Comparison of ENCODE assay signal across 14 cellular contexts in genomic region chr15:66715181-66715624, GRCh38. TPM values are rescaled to one million over a fixed set of nuclear protein-coding genes. Genes with fewer than 3 reads are reported as not detected.
DNase-seq lines count a peak whose midpoint lies in the region; TF ChIP-seq lines count a peak whose summit lies in the region.
"Had no signal": no experiment of that assay in that cellular context is flagged by ENCODE, and none has a peak within 500 bp of the region (broad histone marks: within the 10 kb centered on the region; RNA-seq: fewer than 3 reads in every experiment).

No MANE protein-coding gene starts in this region.

- no peaks in the 10 kb centered on the region for H3K27me3 Mint-ChIP-seq in endodermal cell (ENCODE audit: insufficient read depth)

- H3K4me3 ChIP-seq in endodermal cell (ENCODE audit: low read length) (no peak overlapping the region), mesodermal cell (ENCODE audit: extremely low read depth, insufficient read depth, low read length, poor library complexity, severe bottlenecking) (no peak overlapping the region), transverse colon (no peak overlapping the region)
- H3K4me3 ChIP-seq: dorsolateral prefrontal cortex, MG63, prostate gland had no signal

- H3K9me3 ChIP-seq in endodermal cell (ENCODE audit: control insufficient read depth, low read length) = no peaks in the 10 kb centered on the region
- no peaks in the 10 kb centered on the region for H3K9me3 ChIP-seq in mesodermal cell (ENCODE audit: control insufficient read depth, low read length)
- H3K9me3 ChIP-seq in transverse colon = no peaks in the 10 kb centered on the region
- H3K9me3 ChIP-seq: MG63, prostate gland had no signal

- H3K4me1 Mint-ChIP-seq in endodermal cell = peaks cover 55% of the 10 kb centered on the region

- in situ Hi-C loops in transverse colon (cut with MboI; ENCODE audit: low pct_ligation_motif_present in 1 of 4, low pct_unique_long_range_greater_than_20kb in 1 of 4, low sequenced_read_pairs in 3 of 4) = no loop called here

- TF ChIP-seq CTCF in endodermal cell (conservative IDR thresholded peaks at IDR 0.05) (no peak), transverse colon (IDR thresholded peaks at IDR 0.05) (no peak)

- peak overlapping the region; percentile 5 for H3K27ac Mint-ChIP-seq in endodermal cell

- no peaks in the 10 kb centered on the region for H3K27me3 ChIP-seq in endodermal cell (ENCODE audit: control insufficient read depth, insufficient read depth, low read length, poor library complexity, severe bottlenecking)
- no peaks in the 10 kb centered on the region for H3K27me3 ChIP-seq in transverse colon
- H3K27me3 ChIP-seq: dorsolateral prefrontal cortex, MG63 had no signal

- peaks cover 78% of the 10 kb centered on the region for H3K36me3 ChIP-seq in endodermal cell (ENCODE audit: control insufficient read depth, insufficient read depth, low read length)
- peaks cover 100% of the 10 kb centered on the region for H3K36me3 ChIP-seq in mesodermal cell (ENCODE audit: control insufficient read depth, insufficient read depth, low read length)
- H3K36me3 ChIP-seq in transverse colon = no peaks in the 10 kb centered on the region
- H3K36me3 ChIP-seq: prostate gland had no signal

- intact Hi-C loops in transverse colon (cut with DNase I; ENCODE audit: low total_unique reads) = loop anchor here (5.0 kb wide), 1 partner anchor 57 kb away; no protein-coding TSS in a partner anchor

- H3K4me1 ChIP-seq in endodermal cell (ENCODE audit: control insufficient read depth, insufficient read depth, low read length) = peaks cover 22% of the 10 kb centered on the region
- peaks cover 52% of the 10 kb centered on the region for H3K4me1 ChIP-seq in mesodermal cell (ENCODE audit: control insufficient read depth, insufficient read depth, low read length, poor library complexity, severe bottlenecking)
- peaks cover 12 to 45% (median 22%) of the 10 kb centered on the region in 4 donors for H3K4me1 ChIP-seq in transverse colon
- H3K4me1 ChIP-seq: prostate gland had no signal

- H3K36me3 Mint-ChIP-seq in endodermal cell (ENCODE audit: low read depth) = peaks cover 79% of the 10 kb centered on the region

- DNase-seq in NCI-H82 (lab: John Stamatoyannopoulos, UW) (peak; percentile 30), NCI-H82 treated with DMSO at 0.1 percent for 48 hours (lab: John Stamatoyannopoulos, UW; ENCODE audit: unreplicated experiment) (no peak), endodermal cell (no peak), transverse colon (no peak), cortex of kidney (lab: John Stamatoyannopoulos, UW) (no peak), GDM1 (lab: John Stamatoyannopoulos, UW) (no peak), NCI-H345 (lab: John Stamatoyannopoulos, UW) (no peak)
- DNase-seq: 8988T; dorsolateral prefrontal cortex; MG63; NCI-H2081 treated with DMSO at 0.1 percent for 48 hours; stimulated activated CD8-positive, alpha-beta memory T cell treated with anti-CD3 and anti-CD28 coated beads, Interleukin-4, amount 100 ng/mL, for 48 hours had no signal

- H3K9me3 Mint-ChIP-seq in endodermal cell = no peaks in the 10 kb centered on the region

- TF ChIP-seq EP300 in transverse colon (IDR thresholded peaks at IDR 0.05; ENCODE audit: low read depth) = no peak

- H3K4me3 Mint-ChIP-seq in endodermal cell = peak overlapping the region; percentile 6

- 81 to 83% methylated on average over 4 to 6 of the region's 6 CpGs for WGBS in endodermal cell (ENCODE audit: insufficient coverage in 1 of 2, insufficient read length in 1 of 2), 2 experiments
- WGBS in mesodermal cell (ENCODE audit: insufficient coverage in 2 of 2), 2 experiments = 74 to 85% methylated on average over 3 to 5 of the region's 6 CpGs
- WGBS in transverse colon (ENCODE audit: low coverage in 1 of 2), 2 donors = 34 to 37% methylated on average over 3 to 6 of the region's 6 CpGs

- no peak for TF ChIP-seq POLR2A in transverse colon (IDR thresholded peaks at IDR 0.05)

- H3K9ac ChIP-seq in endodermal cell (ENCODE audit: extremely low read depth, low read length, poor library complexity, severe bottlenecking) = no peak overlapping the region

- H3K27ac ChIP-seq in endodermal cell (ENCODE audit: low read depth, low read length) (no peak overlapping the region), mesodermal cell (ENCODE audit: low read depth, low read length, severe bottlenecking) (peak overlapping the region; percentile 66), transverse colon (peak overlapping the region; percentile 44 to 69 (median 58))
- H3K27ac ChIP-seq: prostate gland had no signal

RNA-seq across cellular contexts. Expression of gene SMAD6, which starts 13.2 kb away (rescaled TPM):
- total RNA-seq in endodermal cell (100 to 1,000 TPM; 190 to 213 TPM), transverse colon (100 to 1,000 TPM in 1 of 4 donors, 10 to 100 TPM in 1, 1 to 10 TPM in 2; 6.7 to 214 (median 9.3) TPM)
- 16.0 TPM for polyA plus RNA-seq in endodermal cell (2013, experiment 1 of 2)
- 17.3 TPM for polyA plus RNA-seq in endodermal cell (2013, experiment 2 of 2)
- polyA plus RNA-seq in mesodermal cell (2013, experiment 1 of 2) = 111 TPM
- polyA plus RNA-seq in mesodermal cell (2013, experiment 2 of 2) = 96.8 TPM
